8 cellular contexts compared by ENCODE assay signal in the genomic region with DNA sequence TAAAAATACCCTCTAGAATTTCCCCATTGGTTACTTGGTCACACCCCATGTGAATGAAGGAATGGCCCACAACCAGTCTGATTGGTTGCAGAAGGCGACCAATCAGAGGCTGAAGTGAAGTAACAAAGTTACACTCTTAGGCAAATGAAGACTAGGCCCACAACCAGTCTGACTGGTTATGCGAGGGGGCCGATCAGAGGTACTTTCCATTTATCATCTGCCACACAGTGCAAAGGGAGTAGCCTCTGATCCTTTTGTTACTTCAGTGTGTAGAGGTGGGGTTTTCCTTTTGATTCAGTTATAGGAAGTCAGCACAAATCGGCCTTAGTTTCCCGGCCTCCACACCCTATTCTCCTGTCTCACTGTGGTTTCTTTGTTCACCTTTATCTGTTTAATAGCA.
DNase-seq lines count a peak whose midpoint lies in the region; ATAC-seq and TF ChIP-seq lines count a peak whose summit lies in the region.

No MANE protein-coding gene starts in this region.

- peak overlapping the region; percentile 73 for H3K27ac Mint-ChIP-seq in activated B cell treated with CpG ODN at 0.5 μM for 24 hours

- H3K4me3 Mint-ChIP-seq in activated B cell treated with CpG ODN at 0.5 μM for 24 hours = peak overlapping the region; percentile 6

- no peaks in the 10 kb centered on the region for H3K27me3 Mint-ChIP-seq in activated B cell treated with CpG ODN at 0.5 μM for 24 hours

- H3K36me3 Mint-ChIP-seq in activated B cell treated with CpG ODN at 0.5 μM for 24 hours (ENCODE audit: low read depth) = no peaks in the 10 kb centered on the region

- peaks cover 26% of the 10 kb centered on the region for H3K4me1 Mint-ChIP-seq in activated B cell treated with CpG ODN at 0.5 μM for 24 hours

- no peaks in the 10 kb centered on the region for H3K9me3 Mint-ChIP-seq in activated B cell treated with CpG ODN at 0.5 μM for 24 hours

- CTCF ChIA-PET in activated B cell treated with CpG ODN at 0.5 μM for 24 hours (lab: Charles Lee) = no interaction called here

- ATAC-seq in left ventricle myocardium superior = peak; percentile 41
- peak; percentile 91 for ATAC-seq in HG03103 (IDR thresholded peaks at IDR 0.05; ENCODE audit: low read depth, unreplicated experiment)
- peak; percentile 93 for ATAC-seq in activated B cell treated with CpG ODN at 0.5 μM for 24 hours (ENCODE audit: low read depth)

- DNase-seq in left ventricle myocardium superior (no peak), cardiac septum (ENCODE audit: low spot score) (no peak), activated B cell treated with CpG ODN at 0.5 μM for 24 hours (no peak), left kidney (ENCODE audit: low read depth, low spot score) (peak; percentile 77), GF-D8 (lab: John Stamatoyannopoulos, UW) (no peak), NCI-H524 treated with DMSO at 0.1 percent for 48 hours (lab: John Stamatoyannopoulos, UW) (no peak), putamen (ENCODE audit: low spot score) (no peak)

- no peak for TF ChIP-seq CTCF in activated B cell treated with CpG ODN at 0.5 μM for 24 hours (IDR thresholded peaks at IDR 0.05)

- POLR2A ChIA-PET in activated B cell treated with CpG ODN at 0.5 μM for 24 hours (lab: Charles Lee) = no interaction called here

- intact Hi-C loops in left ventricle myocardium superior (cut with micrococcal nuclease) (no loop called here), cardiac septum (cut with DNase I) (no loop called here), activated B cell treated with CpG ODN at 0.5 μM for 24 hours (cut with micrococcal nuclease) (loop anchor here (2.0 kb wide), 2 partner anchors 20 to 138 kb away; no protein-coding TSS in a partner anchor)

Comparison
In these comparisons a context has a peak if more than half of its experiments do, and no peak if none do; other contexts are left out.
1. ATAC-seq: peak in every context shown above with its lines; median percentile 93 in activated B cell treated with CpG ODN at 0.5 μM for 24 hours; 91 in HG03103; 41 in left ventricle myocardium superior.